In genomic region chr11:12003815-12004214, GRCh38 we compare ENCODE assay signal across 3 cellular contexts.
TF ChIP-seq lines count a peak whose summit lies in the region.

No MANE protein-coding gene starts in this region.

TF ChIP-seq in SK-N-SH, 30 proteins besides CTCF, POLR2A, EP300 and RAD21:
- TF ChIP-seq ELF1 (IDR thresholded peaks at IDR 0.05) = no peak
- no peak for TF ChIP-seq TEAD4 (IDR thresholded peaks at IDR 0.05; ENCODE audit: borderline replicate concordance, insufficient read depth)
- no peak for TF ChIP-seq USF2 (IDR thresholded peaks at IDR 0.05; ENCODE audit: borderline replicate concordance, low read depth, low read length)
- TF ChIP-seq FOXJ3 (CRISPR knock-in tag; IDR thresholded peaks at IDR 0.05) = no peak
- no peak for TF ChIP-seq CHD2 (IDR thresholded peaks at IDR 0.05; ENCODE audit: low read length, partially characterized antibody)
- TF ChIP-seq NFIC (IDR thresholded peaks at IDR 0.05; ENCODE audit: borderline replicate concordance) = no peak
- TF ChIP-seq JUND (IDR thresholded peaks at IDR 0.05) = no peak
- no peak for TF ChIP-seq GABPA (IDR thresholded peaks at IDR 0.05; ENCODE audit: low read depth)
- no peak for TF ChIP-seq SMC3 (IDR thresholded peaks at IDR 0.05; ENCODE audit: low read depth, low read length)

TF ChIP-seq in SK-N-SH treated with all-trans-retinoic acid at 6 μM for 48 hours, 23 proteins besides CTCF, POLR2A, EP300 and RAD21 (continues in another document):
- no peak for TF ChIP-seq CSDC2 (CRISPR knock-in tag; IDR thresholded peaks at IDR 0.05)
- TF ChIP-seq ZC3H10 (CRISPR knock-in tag; IDR thresholded peaks at IDR 0.05) = no peak
- no peak for TF ChIP-seq TSHZ2 (CRISPR knock-in tag; IDR thresholded peaks at IDR 0.05)
- no peak for TF ChIP-seq ARNTL (CRISPR knock-in tag; IDR thresholded peaks at IDR 0.05; ENCODE audit: borderline replicate concordance, low read depth)
- TF ChIP-seq ZNF70 (CRISPR knock-in tag; IDR thresholded peaks at IDR 0.05) = no peak
- TF ChIP-seq RARB (CRISPR knock-in tag; IDR thresholded peaks at IDR 0.05) = no peak
- TF ChIP-seq ESRRG (CRISPR knock-in tag; IDR thresholded peaks at IDR 0.05) = no peak
- no peak for TF ChIP-seq PATZ1 (CRISPR knock-in tag; IDR thresholded peaks at IDR 0.05; ENCODE audit: borderline replicate concordance)
- no peak for TF ChIP-seq OSR1 (CRISPR knock-in tag; IDR thresholded peaks at IDR 0.05)
- no peak for TF ChIP-seq ZFP3 (CRISPR knock-in tag; IDR thresholded peaks at IDR 0.05)
- TF ChIP-seq PPARA (CRISPR knock-in tag; IDR thresholded peaks at IDR 0.05; ENCODE audit: borderline replicate concordance) = no peak
- TF ChIP-seq ZNF565 (CRISPR knock-in tag; conservative IDR thresholded peaks at IDR 0.05; ENCODE audit: low read depth) = no peak
- no peak for TF ChIP-seq BACH2 (CRISPR knock-in tag; IDR thresholded peaks at IDR 0.05; ENCODE audit: borderline replicate concordance)
- no peak for TF ChIP-seq GLIS3 (CRISPR knock-in tag; IDR thresholded peaks at IDR 0.05)
- TF ChIP-seq CREB5 (CRISPR knock-in tag; IDR thresholded peaks at IDR 0.05; ENCODE audit: low read depth) = no peak
- TF ChIP-seq CSRNP3 (CRISPR knock-in tag; IDR thresholded peaks at IDR 0.05) = no peak
- no peak for TF ChIP-seq ZFP30 (CRISPR knock-in tag; IDR thresholded peaks at IDR 0.05)
- no peak for TF ChIP-seq POU6F1 (CRISPR knock-in tag; IDR thresholded peaks at IDR 0.05; ENCODE audit: borderline replicate concordance, low read depth)

TF ChIP-seq in IMR-90, 13 proteins besides CTCF, POLR2A, EP300 and RAD21:
- TF ChIP-seq ELK1 (IDR thresholded peaks at IDR 0.05; ENCODE audit: borderline replicate concordance, low read depth, low read length) (no peak), BHLHE40 (IDR thresholded peaks at IDR 0.05; ENCODE audit: low read depth, low read length) (no peak), CEBPB (IDR thresholded peaks at IDR 0.05; ENCODE audit: low read depth, low read length) (no peak), NFE2L2 (IDR thresholded peaks at IDR 0.05; ENCODE audit: low read depth, low read length) (no peak), MAZ (IDR thresholded peaks at IDR 0.05; ENCODE audit: borderline replicate concordance, low read depth, low read length) (no peak), USF2 (IDR thresholded peaks at IDR 0.05; ENCODE audit: low read depth, low read length) (no peak), CHD1 (IDR thresholded peaks at IDR 0.05; ENCODE audit: low read depth, low read length) (no peak), MAFK (IDR thresholded peaks at IDR 0.05; ENCODE audit: low read depth, low read length) (no peak), SMC3 (IDR thresholded peaks at IDR 0.05; ENCODE audit: low read depth, low read length) (no peak), MXI1 (IDR thresholded peaks at IDR 0.05; ENCODE audit: borderline replicate concordance, low read depth, low read length) (no peak), RFX5 (IDR thresholded peaks at IDR 0.05; ENCODE audit: low read depth, low read length) (no peak), RCOR1 (IDR thresholded peaks at IDR 0.05; ENCODE audit: insufficient replicate concordance, low read length) (no peak), FOS (IDR thresholded peaks at IDR 0.05; ENCODE audit: low read depth, low read length) (no peak)
